8 cellular contexts compared by ENCODE assay signal in the genomic region with DNA sequence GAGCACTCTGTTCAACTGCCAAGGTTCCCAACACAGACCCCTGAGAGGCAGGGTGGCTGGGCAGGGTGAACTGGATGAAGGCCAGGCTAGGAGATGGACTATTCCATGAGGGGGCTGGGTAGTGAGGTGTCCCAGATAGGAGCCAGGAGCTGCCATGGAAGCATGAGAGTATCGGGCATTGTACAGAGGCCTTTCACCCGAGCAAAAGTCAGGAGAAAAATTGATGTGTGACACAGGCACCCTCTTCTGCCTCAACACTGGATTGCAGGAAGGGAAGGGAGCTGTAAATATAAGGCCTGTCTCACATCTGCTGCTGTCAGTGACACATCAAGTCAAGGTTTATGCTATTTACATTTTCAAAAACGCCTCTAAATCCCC.
DNase-seq lines count a peak whose midpoint lies in the region; ATAC-seq, FAIRE-seq and TF ChIP-seq lines count a peak whose summit lies in the region.
"Had no signal": no experiment of that assay in that cellular context is flagged by ENCODE, and none has a peak within 500 bp of the region (broad histone marks: within the 10 kb centered on the region; RNA-seq: fewer than 3 reads in every experiment).

No MANE protein-coding gene starts in this region.

- DNase-seq in LNCaP clone FGC (ENCODE audit: low read depth) (no peak), breast epithelium (ENCODE audit: low spot score in 2 of 2) (no peak), keratinocyte (ENCODE audit: low read depth, low spot score) (no peak), thoracic aorta (ENCODE audit: low spot score) (no peak), Kasumi-1 (lab: John Stamatoyannopoulos, UW) (no peak)
- DNase-seq in stimulated activated CD4-positive, alpha-beta T cell treated with anti-CD3 and anti-CD28 coated beads, Interleukin-4, amount 100 ng/mL, for 24 hours, result no peak

- peaks cover 7% of the 10 kb centered on the region for H3K9me1 ChIP-seq in keratinocyte (ENCODE audit: control insufficient read depth, extremely low read depth, insufficient read depth, low read length)

- peak; percentile 82 for FAIRE-seq in keratinocyte (lab: Jason Lieb, UNC)
- FAIRE-seq: islet of Langerhans had no signal

- H3K4me3 ChIP-seq in LNCaP clone FGC (ENCODE audit: low read depth, low read length) (no peak overlapping the region), breast epithelium (no peak overlapping the region), keratinocyte (ENCODE audit: control insufficient read depth in 2 of 3, extremely low read depth in 1 of 3, insufficient read depth in 2 of 3, low read depth in 1 of 3, low read length in 3 of 3) (no peak overlapping the region), thoracic aorta (no peak overlapping the region)

- intact Hi-C loops in breast epithelium (cut with DNase I; ENCODE audit: low total_unique reads), result loop anchor here (10.0 kb wide), 1 partner anchor 129 kb away; the partner anchor contains the start of gene DCAF12

- ATAC-seq in thoracic aorta (ENCODE audit: insufficient number of reproducible peaks, low FRiP score, low read depth) (peak; percentile 32), HG02884 (IDR thresholded peaks at IDR 0.05; ENCODE audit: unreplicated experiment) (no peak)

- H3K4me1 ChIP-seq in breast epithelium (peaks cover 14 to 17% of the 10 kb centered on the region in 2 donors), keratinocyte (ENCODE audit: control insufficient read depth, extremely low read depth, insufficient read depth, low read length) (peaks cover 74% of the 10 kb centered on the region), thoracic aorta (ENCODE audit: control insufficient read depth in 1 of 2, low read depth in 2 of 2) (peaks cover 34 to 50% of the 10 kb centered on the region in 2 donors)

- peak overlapping the region; percentile 80 to 90 for H3K27ac ChIP-seq in breast epithelium
- peak overlapping the region; percentile 87 for H3K27ac ChIP-seq in keratinocyte (ENCODE audit: control insufficient read depth, insufficient read depth, low read length)
- H3K27ac ChIP-seq in thoracic aorta, result peak overlapping the region; percentile 71 to 80

- H3K27me3 ChIP-seq in breast epithelium (no peaks in the 10 kb centered on the region), keratinocyte (ENCODE audit: control insufficient read depth, extremely low read depth, insufficient read depth, low read length) (no peaks in the 10 kb centered on the region), thoracic aorta (replicated peaks; ENCODE audit: insufficient read depth) (no peaks in the 10 kb centered on the region)

- no peaks in the 10 kb centered on the region for H4K20me1 ChIP-seq in keratinocyte (ENCODE audit: control insufficient read depth, extremely low read depth, insufficient read depth, low read length)

- dilution Hi-C loops in keratinocyte (cut with MboI; ENCODE audit: extremely low pct_ligation_motif_present, low sequenced_read_pairs), result no loop called here

- H2AFZ ChIP-seq in keratinocyte (ENCODE audit: control insufficient read depth, low read length), result no peak overlapping the region

- peak; percentile 54 for TF ChIP-seq CTCF in LNCaP clone FGC (IDR thresholded peaks at IDR 0.05; ENCODE audit: control insufficient read depth, extremely low read depth, insufficient read depth)
- TF ChIP-seq CTCF in breast epithelium (IDR thresholded peaks at IDR 0.05), result no peak
- TF ChIP-seq CTCF in keratinocyte (optimal IDR thresholded peaks at IDR 0.05 in 1 of 3, IDR thresholded peaks at IDR 0.05 in 1 of 3, conservative IDR thresholded peaks at IDR 0.05 in 1 of 3; ENCODE audit: extremely low read depth in 1 of 3, insufficient read depth in 2 of 3, low read length in 3 of 3), result peak; percentile 33 to 74 (median 58)
- TF ChIP-seq CTCF in thoracic aorta (IDR thresholded peaks at IDR 0.05), result no peak

- H3K9ac ChIP-seq in keratinocyte (ENCODE audit: control insufficient read depth, extremely low read depth, insufficient read depth, low read length), result peak overlapping the region; percentile 68

- H3K36me3 ChIP-seq in breast epithelium (no peaks in the 10 kb centered on the region), keratinocyte (ENCODE audit: control insufficient read depth in 2 of 2, extremely low read depth in 1 of 2, insufficient read depth in 2 of 2, low read length in 2 of 2) (peaks cover 20 to 49% of the 10 kb centered on the region in 2 experiments), thoracic aorta (peaks cover 23% of the 10 kb centered on the region)

- no peak for TF ChIP-seq POLR2A in breast epithelium (IDR thresholded peaks at IDR 0.05)

- H3K4me2 ChIP-seq in keratinocyte (ENCODE audit: control insufficient read depth, extremely low read depth, insufficient read depth, low read depth, low read length), result peak overlapping the region; percentile 26

- H3K79me2 ChIP-seq in keratinocyte (ENCODE audit: control insufficient read depth, insufficient read depth, low read length), result peaks cover 5% of the 10 kb centered on the region

- H3K9me3 ChIP-seq in breast epithelium, result no peaks in the 10 kb centered on the region
- H3K9me3 ChIP-seq in keratinocyte (ENCODE audit: control insufficient read depth, low read depth, low read length), result no peaks in the 10 kb centered on the region
- H3K9me3 ChIP-seq in thoracic aorta, result no peaks in the 10 kb centered on the region

Comparison
In these comparisons a context has a peak if more than half of its experiments do, and no peak if none do; other contexts are left out.
1. CTCF ChIP-seq: peak in LNCaP clone FGC (single experiment) and keratinocyte (3 of 3); none in breast epithelium (0 of 3) and thoracic aorta (single experiment).
2. Peak in every context shown above with its lines, with median percentiles within 50 percentile points of each other: H3K27ac ChIP-seq.